10 cellular contexts compared by ENCODE assay signal in the genomic region with DNA sequence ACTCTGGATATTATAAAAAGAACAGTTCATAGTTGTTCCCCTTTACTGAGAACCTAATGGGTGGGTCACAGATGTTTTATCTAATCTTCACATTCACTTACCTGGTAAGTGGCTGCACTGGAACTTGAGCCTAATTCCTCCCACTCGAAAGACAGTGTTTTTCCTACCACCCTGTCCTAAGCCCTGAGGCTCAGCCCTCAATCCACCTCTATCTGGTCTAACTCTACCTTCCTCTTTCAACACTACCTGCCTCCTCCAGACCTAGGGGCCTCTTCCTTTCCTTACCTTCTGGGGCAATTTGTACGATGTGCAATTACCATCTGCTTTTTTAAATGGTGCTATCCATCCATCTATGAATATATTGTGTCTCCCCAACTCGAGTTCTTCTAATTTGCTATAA. TPM values are rescaled to one million over a fixed set of nuclear protein-coding genes. Genes with fewer than 3 reads are reported as not detected.
DNase-seq lines count a peak whose midpoint lies in the region; TF ChIP-seq lines count a peak whose summit lies in the region.
"Had no signal": no experiment of that assay in that cellular context is flagged by ENCODE, and none has a peak within 500 bp of the region (broad histone marks: within the 10 kb centered on the region; RNA-seq: fewer than 3 reads in every experiment).

No MANE protein-coding gene starts in this region.

- POLR2A ChIA-PET in Caco-2 (lab: Charles Lee), result interaction anchor here (1.0 to 1.1 kb wide), 3 partner anchors 20 to 81 kb away, joined by 3 to 11 read pairs (median 4); no protein-coding TSS in a partner anchor

- no peak overlapping the region for H3K9ac ChIP-seq in parathyroid adenoma

- no peak for TF ChIP-seq CTCF in Caco-2 (IDR thresholded peaks at IDR 0.05; ENCODE audit: insufficient read depth in 1 of 2, low read depth in 1 of 2, low read length in 1 of 2, severe bottlenecking in 1 of 2, unreplicated experiment in 1 of 2)
- no peak for TF ChIP-seq CTCF in NB4 (IDR thresholded peaks at IDR 0.05; ENCODE audit: low read depth, low read length)
- TF ChIP-seq CTCF in parathyroid adenoma (IDR thresholded peaks at IDR 0.05), result no peak

- H3K4me2 ChIP-seq in parathyroid adenoma (ENCODE audit: low read length), result peak overlapping the region; percentile 18

- no peak for DNase-seq in Caco-2
- peak; percentile 31 for DNase-seq in NB4 (ENCODE audit: low read depth)
- DNase-seq in epithelial cell of prostate (ENCODE audit: low read depth, low spot score), result no peak
- DNase-seq in HCEC 1CT, result no peak
- no peak for DNase-seq in medulla oblongata (ENCODE audit: extremely low spot score)
- DNase-seq in NCI-H1092 treated with DMSO at 0.1 percent for 48 hours (lab: John Stamatoyannopoulos, UW), result no peak
- DNase-seq: cortex of kidney, right cardiac atrium had no signal

- peak overlapping the region; percentile 36 for H2AFZ ChIP-seq in parathyroid adenoma

- peaks cover 23% of the 10 kb centered on the region for H3K4me1 Mint-ChIP-seq in Caco-2 (ENCODE audit: low read depth, unreplicated experiment)

- no peak for TF ChIP-seq POLR2A in NB4 (IDR thresholded peaks at IDR 0.05; ENCODE audit: extremely low read depth, insufficient read length)

- intact Hi-C loops in Caco-2 (cut with micrococcal nuclease; ENCODE audit: unreplicated experiment), result loop anchor here (1.0 kb wide), 2 partner anchors 41 to 153 kb away; no protein-coding TSS in a partner anchor

- no peaks in the 10 kb centered on the region for H3K27me3 Mint-ChIP-seq in Caco-2 (ENCODE audit: insufficient read depth, unreplicated experiment)

- H3K27me3 ChIP-seq in Caco-2 (replicated peaks; ENCODE audit: control insufficient read depth, insufficient read depth, low read length) (no peaks in the 10 kb centered on the region), parathyroid adenoma (ENCODE audit: control insufficient read depth, insufficient read depth, low read length) (no peaks in the 10 kb centered on the region)
- H3K27me3 ChIP-seq: stomach had no signal

- BruUV-seq in Caco-2 (replicated peaks; lab: Mats Ljungman, UMichigan), result no TSS peak

- no peaks in the 10 kb centered on the region for H3K9me3 Mint-ChIP-seq in Caco-2 (ENCODE audit: unreplicated experiment)

- no peak overlapping the region for H3K4me3 ChIP-seq in Caco-2 (ENCODE audit: low read depth, low read length)
- no peak overlapping the region for H3K4me3 ChIP-seq in NB4 (ENCODE audit: low read depth, low read length)
- no peak overlapping the region for H3K4me3 ChIP-seq in parathyroid adenoma (ENCODE audit: low read depth, low read length)

- H3K36me3 ChIP-seq in Caco-2 (ENCODE audit: control insufficient read depth, insufficient read depth, low read length), result no peaks in the 10 kb centered on the region
- H3K36me3 ChIP-seq in parathyroid adenoma (ENCODE audit: control insufficient read depth, insufficient read depth, low read length), result no peaks in the 10 kb centered on the region
- H3K36me3 ChIP-seq: stomach had no signal

- peak overlapping the region; percentile 5 for H3K27ac Mint-ChIP-seq in Caco-2 (ENCODE audit: unreplicated experiment)

- H3K4me1 ChIP-seq in Caco-2 (peaks cover 12% of the 10 kb centered on the region), parathyroid adenoma (no peaks in the 10 kb centered on the region)

- peak overlapping the region; percentile 68 for H3K27ac ChIP-seq in epithelial cell of prostate
- no peak overlapping the region for H3K27ac ChIP-seq in parathyroid adenoma

- H3K79me2 ChIP-seq in parathyroid adenoma, result no peaks in the 10 kb centered on the region

- peaks cover 5% of the 10 kb centered on the region for H3K36me3 Mint-ChIP-seq in Caco-2 (ENCODE audit: insufficient read depth, unreplicated experiment)

- H3K9me3 ChIP-seq in Caco-2, result no peaks in the 10 kb centered on the region
- no peaks in the 10 kb centered on the region for H3K9me3 ChIP-seq in parathyroid adenoma (ENCODE audit: control insufficient read depth, low read length)
- H3K9me3 ChIP-seq: stomach had no signal

- CTCF ChIA-PET in Caco-2 (lab: Charles Lee), result interaction anchor here (0.6 to 1.6 kb wide), 18 partner anchors 20 to 308 kb away, joined by 3 to 28 read pairs (median 4); a partner anchor contains a TSS

- H3K4me3 Mint-ChIP-seq in Caco-2 (ENCODE audit: unreplicated experiment), result no peak overlapping the region

RNA-seq across cellular contexts. Expression of a gene that starts 9.7 kb away (rescaled TPM):
- total RNA-seq in Caco-2 (2022), result 7.1 and 9.2 TPM in 2 replicates

RNA-seq across cellular contexts. Expression of a gene that starts 41.9 kb away (rescaled TPM):
- total RNA-seq in Caco-2 (2022), result 203 and 213 TPM in 2 replicates
